In the genomic region with DNA sequence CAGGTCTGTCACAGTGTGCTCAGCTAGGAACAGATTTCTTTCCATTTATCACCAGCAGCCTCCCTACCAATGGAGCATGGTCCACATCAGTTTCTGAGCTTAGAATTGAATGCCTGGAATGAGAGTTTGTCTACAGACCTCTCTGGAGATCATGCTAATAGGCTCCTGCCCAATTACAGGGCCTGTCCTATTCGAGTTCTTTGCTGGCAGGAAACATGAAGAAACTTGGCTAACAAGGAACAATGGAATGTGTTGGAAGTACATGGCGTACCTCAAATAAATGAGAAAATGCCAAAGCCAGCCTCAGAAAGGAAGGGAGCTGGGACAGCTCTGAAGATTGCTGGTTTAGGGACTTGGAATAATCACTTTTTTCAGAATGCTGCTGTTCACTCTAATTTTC, we compare ENCODE assay signal across 20 cellular contexts.
A peak's percentile ranks its signal among the peaks of the same experiment; 100 is the strongest.
DNase-seq lines count a peak whose midpoint lies in the region; ATAC-seq and TF ChIP-seq lines count a peak whose summit lies in the region.
"Had no signal": no experiment of that assay in that cellular context is flagged by ENCODE, and none has a peak within 500 bp of the region (broad histone marks: within the 10 kb centered on the region; RNA-seq: fewer than 3 reads in every experiment).

No MANE protein-coding gene starts in this region.

- TF ChIP-seq CTCF in body of pancreas (IDR thresholded peaks at IDR 0.05): no peak
- TF ChIP-seq CTCF in omental fat pad (IDR thresholded peaks at IDR 0.05): no peak
- no peak for TF ChIP-seq CTCF in thyroid gland (IDR thresholded peaks at IDR 0.05)
- no peak for TF ChIP-seq CTCF in mucosa of descending colon (IDR thresholded peaks at IDR 0.05)

- H3K36me3 ChIP-seq in body of pancreas (replicated peaks in 1 of 2; ENCODE audit: insufficient read depth in 1 of 2, low read depth in 2 of 2) (no peaks in the 10 kb centered on the region), thyroid gland (no peaks in the 10 kb centered on the region), mucosa of descending colon (ENCODE audit: low read depth) (no peaks in the 10 kb centered on the region)

- WGBS in body of pancreas, 2 donors: 33 to 44% methylated on average over 2 of the region's 2 CpGs
- WGBS in thyroid gland, 2 donors: 28 to 53% methylated on average over 2 of the region's 2 CpGs

- H3K9me3 ChIP-seq in body of pancreas: no peaks in the 10 kb centered on the region
- no peaks in the 10 kb centered on the region for H3K9me3 ChIP-seq in thyroid gland
- no peaks in the 10 kb centered on the region for H3K9me3 ChIP-seq in mucosa of descending colon

- no peak overlapping the region for H3K27ac Mint-ChIP-seq in activated T-helper 17 cell treated with anti-CD3 and anti-CD28 coated beads, Interleukin-2, amount 50 U/mL, for 72 hours
- H3K27ac Mint-ChIP-seq: nephron progenitor cell had no signal

- intact Hi-C loops in body of pancreas (cut with DNase I) (loop anchor here (10.0 kb wide), 1 partner anchor 1395 kb away; no protein-coding TSS in a partner anchor), Right ventricle myocardium superior (cut with DNase I) (no loop called here), thyroid gland (cut with DNase I) (no loop called here), mucosa of descending colon (cut with DNase I, micrococcal nuclease) (loop anchor here in 1 of 2 donors (10.0 kb wide), 1 partner anchor 125 kb away; no protein-coding TSS in a partner anchor)

- no peaks in the 10 kb centered on the region for H3K4me1 Mint-ChIP-seq in activated T-helper 17 cell treated with anti-CD3 and anti-CD28 coated beads, Interleukin-2, amount 50 U/mL, for 72 hours
- H3K4me1 Mint-ChIP-seq: nephron progenitor cell had no signal

- DNase-seq in body of pancreas: peak in 1 of 4 donors; percentile 33
- no peak for DNase-seq in Right ventricle myocardium superior
- no peak for DNase-seq in omental fat pad (ENCODE audit: low spot score)
- DNase-seq in thyroid gland: peak in 1 of 2 donors; percentile 21
- no peak for DNase-seq in mucosa of descending colon
- DNase-seq in NK-92 (lab: John Stamatoyannopoulos, UW; ENCODE audit: unreplicated experiment): no peak
- DNase-seq: activated CD4-positive, alpha-beta T cell treated with anti-CD3 and anti-CD28 coated beads for 4 hours; activated CD8-positive, alpha-beta memory T cell treated with anti-CD3 and anti-CD28 coated beads, Interleukin-2, amount 50 U/mL, for 48 hours; activated naive CD4-positive, alpha-beta T cell treated with Interleukin-2 at 50 U/mL for 16 hours; AML-193; cortex of kidney; IMR-90; mesenchymal stem cell; NCI-H187; NCI-H446 treated with DMSO at 0.1 percent for 48 hours; nephron progenitor cell; stimulated activated naive CD4-positive, alpha-beta T cell treated with Interleukin-2 at 50 U/mL for 16 hours had no signal

- no peaks in the 10 kb centered on the region for H3K27me3 Mint-ChIP-seq in activated T-helper 17 cell treated with anti-CD3 and anti-CD28 coated beads, Interleukin-2, amount 50 U/mL, for 72 hours

- no peak overlapping the region for H3K4me3 Mint-ChIP-seq in activated T-helper 17 cell treated with anti-CD3 and anti-CD28 coated beads, Interleukin-2, amount 50 U/mL, for 72 hours
- H3K4me3 Mint-ChIP-seq: nephron progenitor cell had no signal

- no peaks in the 10 kb centered on the region for H3K9me3 Mint-ChIP-seq in activated T-helper 17 cell treated with anti-CD3 and anti-CD28 coated beads, Interleukin-2, amount 50 U/mL, for 72 hours
- H3K9me3 Mint-ChIP-seq: nephron progenitor cell had no signal

- no peaks in the 10 kb centered on the region for H3K36me3 Mint-ChIP-seq in activated T-helper 17 cell treated with anti-CD3 and anti-CD28 coated beads, Interleukin-2, amount 50 U/mL, for 72 hours (ENCODE audit: low read depth)

- H3K27ac ChIP-seq in body of pancreas (peak overlapping the region in 2 of 4 donors; percentile 19 to 61), thyroid gland (peak overlapping the region in 2 of 3 donors; percentile 5 to 48)
- H3K27ac ChIP-seq: RWPE1 had no signal

- H3K4me1 ChIP-seq in body of pancreas (no peaks in the 10 kb centered on the region), thyroid gland (peaks cover 6 to 9% of the 10 kb centered on the region in 2 donors), mucosa of descending colon (ENCODE audit: low read depth) (no peaks in the 10 kb centered on the region)

- TF ChIP-seq POLR2A in body of pancreas (IDR thresholded peaks at IDR 0.05): no peak
- TF ChIP-seq POLR2A in thyroid gland (IDR thresholded peaks at IDR 0.05): peak in 1 of 2 donors; percentile 9

- ATAC-seq in body of pancreas: peak; percentile 65
- ATAC-seq in Right ventricle myocardium superior (ENCODE audit: poor library complexity): peak; percentile 89
- ATAC-seq in omental fat pad (ENCODE audit: low FRiP score): peak; percentile 54
- no peak for ATAC-seq in mucosa of descending colon
- no peak for ATAC-seq in HG03095 (IDR thresholded peaks at IDR 0.05; ENCODE audit: unreplicated experiment)
- no peak for ATAC-seq in activated T-helper 17 cell treated with anti-CD3 and anti-CD28 coated beads, Interleukin-2, amount 50 U/mL, for 72 hours (replicated peaks)

- no peak overlapping the region for H3K4me3 ChIP-seq in body of pancreas
- H3K4me3 ChIP-seq in thyroid gland (replicated peaks in 1 of 3): no peak overlapping the region
- H3K4me3 ChIP-seq in mucosa of descending colon: no peak overlapping the region

- H3K27me3 ChIP-seq in body of pancreas (no peaks in the 10 kb centered on the region), thyroid gland (no peaks in the 10 kb centered on the region)

Comparison
In these comparisons a context has a peak if more than half of its experiments do, and no peak if none do; other contexts are left out.
1. ATAC-seq: peak in body of pancreas (single experiment), Right ventricle myocardium superior (single experiment) and omental fat pad (single experiment); none in mucosa of descending colon (single experiment), HG03095 (single experiment) and activated T-helper 17 cell treated with anti-CD3 and anti-CD28 coated beads, Interleukin-2, amount 50 U/mL, for 72 hours (single experiment).